ENCODE assay signal across 8 cellular contexts in the genomic region with DNA sequence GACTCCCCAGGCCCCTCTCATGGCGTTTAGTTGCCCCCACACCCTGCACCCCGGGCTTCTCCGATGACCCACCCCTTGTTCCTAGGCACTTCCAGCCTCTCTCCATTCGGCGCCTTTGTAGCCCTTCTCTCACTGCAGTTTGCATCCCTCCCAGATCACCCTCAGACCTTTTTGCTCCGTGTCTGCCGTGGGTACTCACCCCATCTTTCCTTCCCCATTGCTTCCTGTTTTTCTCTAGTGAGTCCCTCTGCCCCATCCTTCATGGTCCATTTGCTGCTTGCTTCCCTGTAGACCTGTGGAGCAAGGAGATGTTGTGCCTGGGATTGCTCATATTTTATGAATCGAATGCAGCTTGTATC. TPM values are rescaled to one million over a fixed set of nuclear protein-coding genes. Genes with fewer than 3 reads are reported as not detected.
DNase-seq lines count a peak whose midpoint lies in the region; ATAC-seq lines count a peak whose summit lies in the region.

No MANE protein-coding gene starts in this region.

- H3K36me3 ChIP-seq in adipocyte (ENCODE audit: control insufficient read depth, insufficient read depth, low read length, severe bottlenecking) (peaks cover 35% of the 10 kb centered on the region), thymus (ENCODE audit: control insufficient read depth, insufficient read depth) (peaks cover 16% of the 10 kb centered on the region)

- peak overlapping the region; percentile 98 for H3K9ac ChIP-seq in adipocyte (ENCODE audit: low read length)

- whole genome bisulfite sequencing in thymus, result 7% methylated on average over 8 of the region's 8 CpGs

- ATAC-seq in HG02588 (IDR thresholded peaks at IDR 0.05; ENCODE audit: unreplicated experiment), result peak; percentile 2

- peak overlapping the region; percentile 99 for H3K4me3 ChIP-seq in adipocyte (ENCODE audit: low read length)
- peak overlapping the region; percentile 93 for H3K4me3 ChIP-seq in thymus (ENCODE audit: low read length)

- H3K9me3 ChIP-seq in adipocyte (ENCODE audit: control insufficient read depth, low read length), result no peaks in the 10 kb centered on the region
- H3K9me3 ChIP-seq in thymus (ENCODE audit: control insufficient read depth), result no peaks in the 10 kb centered on the region

- H3K27ac ChIP-seq in layer of hippocampus (ENCODE audit: low read depth, low read length) (peak overlapping the region; percentile 78), thymus (ENCODE audit: low read depth) (peak overlapping the region; percentile 46)

- H3K4me1 ChIP-seq in adipocyte (ENCODE audit: control insufficient read depth, insufficient read depth, low read length) (peaks cover 17% of the 10 kb centered on the region), thymus (ENCODE audit: control insufficient read depth, insufficient read depth, low read length) (peaks cover 13% of the 10 kb centered on the region)

- DNase-seq in AML-193 (lab: John Stamatoyannopoulos, UW) (peak; percentile 11 to 37), adipocyte (ENCODE audit: low read depth) (no peak), amniotic stem cell (lab: John Stamatoyannopoulos, UW) (no peak), HuH-7 (ENCODE audit: low spot score) (no peak), A172 (ENCODE audit: low spot score) (no peak)

- H3K27me3 ChIP-seq in adipocyte (replicated peaks; ENCODE audit: control insufficient read depth, insufficient read depth, low read length), result no peaks in the 10 kb centered on the region
- no peaks in the 10 kb centered on the region for H3K27me3 ChIP-seq in layer of hippocampus (ENCODE audit: control insufficient read depth, insufficient read depth, low read length)
- no peaks in the 10 kb centered on the region for H3K27me3 ChIP-seq in thymus (ENCODE audit: control insufficient read depth, insufficient read depth)

RNA-seq across cellular contexts. Expression of a gene that starts 0.6 kb away (rescaled TPM):
- 56.8 TPM for polyA plus RNA-seq in thymus
- total RNA-seq in A172 (2014; rRNA removed; shearing (Covaris generic)), result 73.2 and 80.1 TPM in 2 replicates

RNA-seq across cellular contexts. Expression of a gene that starts 21.2 kb away (rescaled TPM):
- polyA plus RNA-seq in thymus, result 0.59 TPM
- total RNA-seq in A172 (2014; rRNA removed; shearing (Covaris generic)), result 0.16 TPM in 1 of 2 replicates, not detected in the other

RNA-seq across cellular contexts. Expression of a gene that starts 22.5 kb away (rescaled TPM):
- polyA plus RNA-seq in thymus, result 0.50 TPM
- not detected in 2 replicates for total RNA-seq in A172 (2014; rRNA removed; shearing (Covaris generic))

RNA-seq across cellular contexts. Expression of a gene that starts 36.6 kb away (rescaled TPM):
- 1.8 TPM for polyA plus RNA-seq in thymus
- not detected in 2 replicates for total RNA-seq in A172 (2014; rRNA removed; shearing (Covaris generic))

RNA-seq across cellular contexts. Expression of a gene that starts 50.0 kb away (rescaled TPM):
- polyA plus RNA-seq in thymus, result 4.3 TPM
- not detected in 2 replicates for total RNA-seq in A172 (2014; rRNA removed; shearing (Covaris generic))

Comparison
In these comparisons a context has a peak if more than half of its experiments do, and no peak if none do; other contexts are left out.
1. DNase-seq: peak in AML-193 (2 of 2); none in adipocyte (single experiment), amniotic stem cell (single experiment), HuH-7 (single experiment) and A172 (single experiment).